Comparison of ENCODE assay signal across 1 cellular context in the genomic region with DNA sequence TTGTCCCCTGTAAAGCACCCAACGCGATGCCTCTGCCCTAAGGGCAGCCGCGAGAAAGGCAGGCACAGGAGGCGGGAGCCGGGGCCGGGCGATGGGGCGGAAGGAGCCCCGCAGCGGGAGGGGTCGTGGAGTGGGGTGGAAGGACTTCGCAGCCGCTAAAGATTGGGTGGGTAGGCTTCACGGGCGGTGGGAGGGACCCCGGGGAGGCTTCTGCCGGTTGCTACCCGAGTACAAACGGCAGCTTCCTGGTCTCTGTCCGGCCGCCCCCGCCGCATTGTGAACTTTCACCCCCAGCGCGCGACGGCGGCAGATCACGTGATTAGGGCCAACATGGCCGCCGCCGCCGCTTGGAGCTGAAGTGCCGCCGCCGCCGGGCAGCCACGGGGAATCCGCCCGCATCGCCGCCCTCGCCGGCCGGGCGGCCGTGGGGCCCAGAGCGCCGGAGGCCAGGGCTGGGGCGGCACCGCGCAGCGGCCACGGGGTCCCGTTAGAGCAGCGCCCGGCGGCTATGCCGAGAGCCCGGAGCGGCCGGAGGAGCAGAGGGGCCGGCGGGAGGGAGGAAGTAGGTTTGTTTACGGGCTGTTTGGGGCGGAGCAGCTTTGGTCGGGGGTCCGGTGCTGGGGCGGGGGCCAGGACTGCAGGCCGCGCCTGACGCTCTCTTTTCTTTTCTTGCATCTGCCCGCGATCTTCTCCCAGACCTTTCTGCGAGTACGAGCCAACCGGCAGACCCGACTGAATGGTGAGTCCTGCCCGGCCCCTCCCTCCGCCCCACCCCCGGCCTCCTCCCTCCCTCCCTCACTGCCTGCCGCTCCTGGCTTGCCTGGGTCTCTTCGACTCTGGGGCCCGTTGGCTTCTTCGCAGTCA.
TF ChIP-seq lines count a peak whose summit lies in the region.

No MANE protein-coding gene starts in this region.

TF ChIP-seq in HepG2, 621 proteins besides CTCF, POLR2A, EP300 and RAD21 (continued from another document and continues in another):
- TF ChIP-seq ZNF160 (CRISPR knock-in tag; IDR thresholded peaks at IDR 0.05) (peak; percentile 77; the same call in 1 of the 2 replicates), PCBP1 (IDR thresholded peaks at IDR 0.05; ENCODE audit: borderline replicate concordance, low read depth, low read length) (0 out of 2 replicates have a peak, but pooled peaks have one; percentile 34), SMAD3 (CRISPR knock-in tag; IDR thresholded peaks at IDR 0.05) (no peak), NCOR1 (IDR thresholded peaks at IDR 0.05; ENCODE audit: borderline replicate concordance, low read length) (no peak), TOE1 (CRISPR knock-in tag; IDR thresholded peaks at IDR 0.05) (0 out of 2 replicates have a peak, but pooled peaks have one; percentile 51), ASH2L (IDR thresholded peaks at IDR 0.05; ENCODE audit: insufficient read length, low read depth, low read length) (peak; percentile 77), ZNF549 (CRISPR knock-in tag; IDR thresholded peaks at IDR 0.05) (no peak), SKI (IDR thresholded peaks at IDR 0.05; ENCODE audit: partially characterized antibody) (peak; percentile 86), ZNF343 (CRISPR knock-in tag; IDR thresholded peaks at IDR 0.05) (peak; percentile 99), KMT2B (CRISPR knock-in tag; IDR thresholded peaks at IDR 0.05) (0 out of 2 replicates have a peak, but pooled peaks have one; percentile 53), YY1 (IDR thresholded peaks at IDR 0.05; ENCODE audit: insufficient read depth, insufficient replicate concordance, low read depth, low read length) (peak; percentile 97), ZNF761 (CRISPR knock-in tag; conservative IDR thresholded peaks at IDR 0.05) (0 out of 2 replicates have a peak, but pooled peaks have one; percentile 61), JARID2 (CRISPR knock-in tag; IDR thresholded peaks at IDR 0.05; ENCODE audit: insufficient replicate concordance) (no peak), KDM2A (CRISPR knock-in tag; IDR thresholded peaks at IDR 0.05; ENCODE audit: borderline replicate concordance, low read depth) (peak; percentile 92), MAFG (CRISPR knock-in tag; IDR thresholded peaks at IDR 0.05) (no peak), ZNF768 (CRISPR knock-in tag; IDR thresholded peaks at IDR 0.05) (no peak), XBP1 (CRISPR knock-in tag; IDR thresholded peaks at IDR 0.05) (no peak), ZBTB3 (CRISPR knock-in tag; IDR thresholded peaks at IDR 0.05; ENCODE audit: borderline replicate concordance, low read depth) (no peak), ZNF746 (CRISPR knock-in tag; IDR thresholded peaks at IDR 0.05) (no peak; the same call in 1 of the 2 replicates), RAD51 (IDR thresholded peaks at IDR 0.05; ENCODE audit: borderline replicate concordance) (peak; percentile 94), SP5 (CRISPR knock-in tag; IDR thresholded peaks at IDR 0.05; ENCODE audit: borderline replicate concordance, low read depth) (peak; percentile 20; the same call in 1 of the 2 replicates), MEIS2 (CRISPR knock-in tag; IDR thresholded peaks at IDR 0.05) (no peak)
- TF ChIP-seq, protein P1, sequence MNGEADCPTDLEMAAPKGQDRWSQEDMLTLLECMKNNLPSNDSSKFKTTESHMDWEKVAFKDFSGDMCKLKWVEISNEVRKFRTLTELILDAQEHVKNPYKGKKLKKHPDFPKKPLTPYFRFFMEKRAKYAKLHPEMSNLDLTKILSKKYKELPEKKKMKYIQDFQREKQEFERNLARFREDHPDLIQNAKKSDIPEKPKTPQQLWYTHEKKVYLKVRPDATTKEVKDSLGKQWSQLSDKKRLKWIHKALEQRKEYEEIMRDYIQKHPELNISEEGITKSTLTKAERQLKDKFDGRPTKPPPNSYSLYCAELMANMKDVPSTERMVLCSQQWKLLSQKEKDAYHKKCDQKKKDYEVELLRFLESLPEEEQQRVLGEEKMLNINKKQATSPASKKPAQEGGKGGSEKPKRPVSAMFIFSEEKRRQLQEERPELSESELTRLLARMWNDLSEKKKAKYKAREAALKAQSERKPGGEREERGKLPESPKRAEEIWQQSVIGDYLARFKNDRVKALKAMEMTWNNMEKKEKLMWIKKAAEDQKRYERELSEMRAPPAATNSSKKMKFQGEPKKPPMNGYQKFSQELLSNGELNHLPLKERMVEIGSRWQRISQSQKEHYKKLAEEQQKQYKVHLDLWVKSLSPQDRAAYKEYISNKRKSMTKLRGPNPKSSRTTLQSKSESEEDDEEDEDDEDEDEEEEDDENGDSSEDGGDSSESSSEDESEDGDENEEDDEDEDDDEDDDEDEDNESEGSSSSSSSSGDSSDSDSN (CRISPR knock-in tag; IDR thresholded peaks at IDR 0.05), result peak; percentile 67
- TF ChIP-seq, protein P2, sequence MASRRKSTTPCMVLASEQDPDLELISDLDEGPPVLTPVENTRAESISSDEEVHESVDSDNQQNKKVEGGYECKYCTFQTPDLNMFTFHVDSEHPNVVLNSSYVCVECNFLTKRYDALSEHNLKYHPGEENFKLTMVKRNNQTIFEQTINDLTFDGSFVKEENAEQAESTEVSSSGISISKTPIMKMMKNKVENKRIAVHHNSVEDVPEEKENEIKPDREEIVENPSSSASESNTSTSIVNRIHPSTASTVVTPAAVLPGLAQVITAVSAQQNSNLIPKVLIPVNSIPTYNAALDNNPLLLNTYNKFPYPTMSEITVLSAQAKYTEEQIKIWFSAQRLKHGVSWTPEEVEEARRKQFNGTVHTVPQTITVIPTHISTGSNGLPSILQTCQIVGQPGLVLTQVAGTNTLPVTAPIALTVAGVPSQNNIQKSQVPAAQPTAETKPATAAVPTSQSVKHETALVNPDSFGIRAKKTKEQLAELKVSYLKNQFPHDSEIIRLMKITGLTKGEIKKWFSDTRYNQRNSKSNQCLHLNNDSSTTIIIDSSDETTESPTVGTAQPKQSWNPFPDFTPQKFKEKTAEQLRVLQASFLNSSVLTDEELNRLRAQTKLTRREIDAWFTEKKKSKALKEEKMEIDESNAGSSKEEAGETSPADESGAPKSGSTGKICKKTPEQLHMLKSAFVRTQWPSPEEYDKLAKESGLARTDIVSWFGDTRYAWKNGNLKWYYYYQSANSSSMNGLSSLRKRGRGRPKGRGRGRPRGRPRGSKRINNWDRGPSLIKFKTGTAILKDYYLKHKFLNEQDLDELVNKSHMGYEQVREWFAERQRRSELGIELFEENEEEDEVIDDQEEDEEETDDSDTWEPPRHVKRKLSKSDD (CRISPR knock-in tag; IDR thresholded peaks at IDR 0.05; ENCODE audit: low read depth), result no peak
- TF ChIP-seq, protein P3, sequence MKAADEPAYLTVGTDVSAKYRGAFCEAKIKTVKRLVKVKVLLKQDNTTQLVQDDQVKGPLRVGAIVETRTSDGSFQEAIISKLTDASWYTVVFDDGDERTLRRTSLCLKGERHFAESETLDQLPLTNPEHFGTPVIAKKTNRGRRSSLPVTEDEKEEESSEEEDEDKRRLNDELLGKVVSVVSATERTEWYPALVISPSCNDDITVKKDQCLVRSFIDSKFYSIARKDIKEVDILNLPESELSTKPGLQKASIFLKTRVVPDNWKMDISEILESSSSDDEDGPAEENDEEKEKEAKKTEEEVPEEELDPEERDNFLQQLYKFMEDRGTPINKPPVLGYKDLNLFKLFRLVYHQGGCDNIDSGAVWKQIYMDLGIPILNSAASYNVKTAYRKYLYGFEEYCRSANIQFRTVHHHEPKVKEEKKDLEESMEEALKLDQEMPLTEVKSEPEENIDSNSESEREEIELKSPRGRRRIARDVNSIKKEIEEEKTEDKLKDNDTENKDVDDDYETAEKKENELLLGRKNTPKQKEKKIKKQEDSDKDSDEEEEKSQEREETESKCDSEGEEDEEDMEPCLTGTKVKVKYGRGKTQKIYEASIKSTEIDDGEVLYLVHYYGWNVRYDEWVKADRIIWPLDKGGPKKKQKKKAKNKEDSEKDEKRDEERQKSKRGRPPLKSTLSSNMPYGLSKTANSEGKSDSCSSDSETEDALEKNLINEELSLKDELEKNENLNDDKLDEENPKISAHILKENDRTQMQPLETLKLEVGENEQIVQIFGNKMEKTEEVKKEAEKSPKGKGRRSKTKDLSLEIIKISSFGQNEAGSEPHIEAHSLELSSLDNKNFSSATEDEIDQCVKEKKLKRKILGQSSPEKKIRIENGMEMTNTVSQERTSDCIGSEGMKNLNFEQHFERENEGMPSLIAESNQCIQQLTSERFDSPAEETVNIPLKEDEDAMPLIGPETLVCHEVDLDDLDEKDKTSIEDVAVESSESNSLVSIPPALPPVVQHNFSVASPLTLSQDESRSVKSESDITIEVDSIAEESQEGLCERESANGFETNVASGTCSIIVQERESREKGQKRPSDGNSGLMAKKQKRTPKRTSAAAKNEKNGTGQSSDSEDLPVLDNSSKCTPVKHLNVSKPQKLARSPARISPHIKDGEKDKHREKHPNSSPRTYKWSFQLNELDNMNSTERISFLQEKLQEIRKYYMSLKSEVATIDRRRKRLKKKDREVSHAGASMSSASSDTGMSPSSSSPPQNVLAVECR (CRISPR knock-in tag; IDR thresholded peaks at IDR 0.05; ENCODE audit: borderline replicate concordance), result peak; percentile 67; the same call in 1 of the 2 replicates
- TF ChIP-seq, protein P4, sequence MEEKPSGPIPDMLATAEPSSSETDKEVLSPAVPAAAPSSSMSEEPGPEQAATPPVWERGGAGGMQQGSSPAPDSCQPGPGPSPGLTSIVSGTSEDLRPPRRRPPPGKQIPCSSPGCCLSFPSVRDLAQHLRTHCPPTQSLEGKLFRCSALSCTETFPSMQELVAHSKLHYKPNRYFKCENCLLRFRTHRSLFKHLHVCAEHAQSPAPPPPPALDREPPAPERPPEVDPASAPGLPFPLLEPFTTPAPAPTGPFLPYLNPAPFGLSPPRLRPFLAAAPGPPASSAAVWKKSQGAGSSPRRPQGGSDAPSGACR (CRISPR knock-in tag; IDR thresholded peaks at IDR 0.05), result no peak
- TF ChIP-seq, protein P5, sequence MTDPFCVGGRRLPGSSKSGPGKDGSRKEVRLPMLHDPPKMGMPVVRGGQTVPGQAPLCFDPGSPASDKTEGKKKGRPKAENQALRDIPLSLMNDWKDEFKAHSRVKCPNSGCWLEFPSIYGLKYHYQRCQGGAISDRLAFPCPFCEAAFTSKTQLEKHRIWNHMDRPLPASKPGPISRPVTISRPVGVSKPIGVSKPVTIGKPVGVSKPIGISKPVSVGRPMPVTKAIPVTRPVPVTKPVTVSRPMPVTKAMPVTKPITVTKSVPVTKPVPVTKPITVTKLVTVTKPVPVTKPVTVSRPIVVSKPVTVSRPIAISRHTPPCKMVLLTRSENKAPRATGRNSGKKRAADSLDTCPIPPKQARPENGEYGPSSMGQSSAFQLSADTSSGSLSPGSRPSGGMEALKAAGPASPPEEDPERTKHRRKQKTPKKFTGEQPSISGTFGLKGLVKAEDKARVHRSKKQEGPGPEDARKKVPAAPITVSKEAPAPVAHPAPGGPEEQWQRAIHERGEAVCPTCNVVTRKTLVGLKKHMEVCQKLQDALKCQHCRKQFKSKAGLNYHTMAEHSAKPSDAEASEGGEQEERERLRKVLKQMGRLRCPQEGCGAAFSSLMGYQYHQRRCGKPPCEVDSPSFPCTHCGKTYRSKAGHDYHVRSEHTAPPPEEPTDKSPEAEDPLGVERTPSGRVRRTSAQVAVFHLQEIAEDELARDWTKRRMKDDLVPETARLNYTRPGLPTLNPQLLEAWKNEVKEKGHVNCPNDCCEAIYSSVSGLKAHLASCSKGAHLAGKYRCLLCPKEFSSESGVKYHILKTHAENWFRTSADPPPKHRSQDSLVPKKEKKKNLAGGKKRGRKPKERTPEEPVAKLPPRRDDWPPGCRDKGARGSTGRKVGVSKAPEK (CRISPR knock-in tag; IDR thresholded peaks at IDR 0.05; ENCODE audit: borderline replicate concordance), result no peak
- TF ChIP-seq, protein P6, sequence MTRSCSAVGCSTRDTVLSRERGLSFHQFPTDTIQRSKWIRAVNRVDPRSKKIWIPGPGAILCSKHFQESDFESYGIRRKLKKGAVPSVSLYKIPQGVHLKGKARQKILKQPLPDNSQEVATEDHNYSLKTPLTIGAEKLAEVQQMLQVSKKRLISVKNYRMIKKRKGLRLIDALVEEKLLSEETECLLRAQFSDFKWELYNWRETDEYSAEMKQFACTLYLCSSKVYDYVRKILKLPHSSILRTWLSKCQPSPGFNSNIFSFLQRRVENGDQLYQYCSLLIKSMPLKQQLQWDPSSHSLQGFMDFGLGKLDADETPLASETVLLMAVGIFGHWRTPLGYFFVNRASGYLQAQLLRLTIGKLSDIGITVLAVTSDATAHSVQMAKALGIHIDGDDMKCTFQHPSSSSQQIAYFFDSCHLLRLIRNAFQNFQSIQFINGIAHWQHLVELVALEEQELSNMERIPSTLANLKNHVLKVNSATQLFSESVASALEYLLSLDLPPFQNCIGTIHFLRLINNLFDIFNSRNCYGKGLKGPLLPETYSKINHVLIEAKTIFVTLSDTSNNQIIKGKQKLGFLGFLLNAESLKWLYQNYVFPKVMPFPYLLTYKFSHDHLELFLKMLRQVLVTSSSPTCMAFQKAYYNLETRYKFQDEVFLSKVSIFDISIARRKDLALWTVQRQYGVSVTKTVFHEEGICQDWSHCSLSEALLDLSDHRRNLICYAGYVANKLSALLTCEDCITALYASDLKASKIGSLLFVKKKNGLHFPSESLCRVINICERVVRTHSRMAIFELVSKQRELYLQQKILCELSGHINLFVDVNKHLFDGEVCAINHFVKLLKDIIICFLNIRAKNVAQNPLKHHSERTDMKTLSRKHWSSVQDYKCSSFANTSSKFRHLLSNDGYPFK (CRISPR knock-in tag; IDR thresholded peaks at IDR 0.05; ENCODE audit: borderline replicate concordance), result 0 out of 2 replicates have a peak, but pooled peaks have one; percentile 38
- TF ChIP-seq, protein P7, sequence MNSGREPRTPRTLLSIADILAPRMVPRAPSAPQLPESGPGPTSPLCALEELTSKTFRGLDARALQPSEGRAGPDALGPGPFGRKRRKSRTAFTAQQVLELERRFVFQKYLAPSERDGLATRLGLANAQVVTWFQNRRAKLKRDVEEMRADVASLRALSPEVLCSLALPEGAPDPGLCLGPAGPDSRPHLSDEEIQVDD (CRISPR knock-in tag; IDR thresholded peaks at IDR 0.05; ENCODE audit: borderline replicate concordance), result no peak
- TF ChIP-seq, protein P8, sequence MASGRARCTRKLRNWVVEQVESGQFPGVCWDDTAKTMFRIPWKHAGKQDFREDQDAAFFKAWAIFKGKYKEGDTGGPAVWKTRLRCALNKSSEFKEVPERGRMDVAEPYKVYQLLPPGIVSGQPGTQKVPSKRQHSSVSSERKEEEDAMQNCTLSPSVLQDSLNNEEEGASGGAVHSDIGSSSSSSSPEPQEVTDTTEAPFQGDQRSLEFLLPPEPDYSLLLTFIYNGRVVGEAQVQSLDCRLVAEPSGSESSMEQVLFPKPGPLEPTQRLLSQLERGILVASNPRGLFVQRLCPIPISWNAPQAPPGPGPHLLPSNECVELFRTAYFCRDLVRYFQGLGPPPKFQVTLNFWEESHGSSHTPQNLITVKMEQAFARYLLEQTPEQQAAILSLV (CRISPR knock-in tag; IDR thresholded peaks at IDR 0.05; ENCODE audit: borderline replicate concordance), result peak; percentile 59; the same call in 1 of the 2 replicates
- TF ChIP-seq, protein P9, sequence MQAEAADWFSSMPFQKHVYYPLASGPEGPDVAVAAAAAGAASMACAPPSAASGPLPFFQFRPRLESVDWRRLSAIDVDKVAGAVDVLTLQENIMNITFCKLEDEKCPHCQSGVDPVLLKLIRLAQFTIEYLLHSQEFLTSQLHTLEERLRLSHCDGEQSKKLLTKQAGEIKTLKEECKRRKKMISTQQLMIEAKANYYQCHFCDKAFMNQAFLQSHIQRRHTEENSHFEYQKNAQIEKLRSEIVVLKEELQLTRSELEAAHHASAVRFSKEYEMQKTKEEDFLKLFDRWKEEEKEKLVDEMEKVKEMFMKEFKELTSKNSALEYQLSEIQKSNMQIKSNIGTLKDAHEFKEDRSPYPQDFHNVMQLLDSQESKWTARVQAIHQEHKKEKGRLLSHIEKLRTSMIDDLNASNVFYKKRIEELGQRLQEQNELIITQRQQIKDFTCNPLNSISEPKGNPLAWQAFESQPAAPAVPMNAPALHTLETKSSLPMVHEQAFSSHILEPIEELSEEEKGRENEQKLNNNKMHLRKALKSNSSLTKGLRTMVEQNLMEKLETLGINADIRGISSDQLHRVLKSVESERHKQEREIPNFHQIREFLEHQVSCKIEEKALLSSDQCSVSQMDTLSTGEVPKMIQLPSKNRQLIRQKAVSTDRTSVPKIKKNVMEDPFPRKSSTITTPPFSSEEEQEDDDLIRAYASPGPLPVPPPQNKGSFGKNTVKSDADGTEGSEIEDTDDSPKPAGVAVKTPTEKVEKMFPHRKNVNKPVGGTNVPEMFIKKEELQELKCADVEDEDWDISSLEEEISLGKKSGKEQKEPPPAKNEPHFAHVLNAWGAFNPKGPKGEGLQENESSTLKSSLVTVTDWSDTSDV (CRISPR knock-in tag; IDR thresholded peaks at IDR 0.05), result peak; percentile 55
